Comparison of ENCODE assay signal across 7 cellular contexts in genomic region chr11:59614277-59615131, GRCh38. TPM values are rescaled to one million over a fixed set of nuclear protein-coding genes. Genes with fewer than 3 reads are reported as not detected.
DNase-seq lines count a peak whose midpoint lies in the region; ATAC-seq and TF ChIP-seq lines count a peak whose summit lies in the region.

No MANE protein-coding gene starts in this region.

- 4 to 15% methylated on average over 10 to 13 of the region's 14 CpGs for WGBS in gastroesophageal sphincter (ENCODE audit: low coverage in 1 of 2), 2 donors

- no peak for TF ChIP-seq POLR2A in gastroesophageal sphincter (IDR thresholded peaks at IDR 0.05)

- no peak for DNase-seq in HAP-1 (ENCODE audit: low spot score in 2 of 2)
- DNase-seq in SW480 (ENCODE audit: low spot score): peak; percentile 8
- no peak for DNase-seq in NOMO-1 (lab: John Stamatoyannopoulos, UW; ENCODE audit: unreplicated experiment in 2 of 2)

- H3K27ac ChIP-seq in gastroesophageal sphincter (peak overlapping the region; percentile 88 to 99 (median 95)), skeletal muscle tissue (ENCODE audit: low read depth, low read length) (peak overlapping the region; percentile 85)

- H3K4me3 ChIP-seq in HAP-1 (peak overlapping the region; percentile 71), gastroesophageal sphincter (peak overlapping the region; percentile 76 to 85), skeletal muscle tissue (ENCODE audit: low read length in 3 of 3) (peak overlapping the region; percentile 90 to 97 (median 92))

- in situ Hi-C loops in HAP-1 (cut with MboI; ENCODE audit: low sequenced_read_pairs): no loop called here

- no peak for TF ChIP-seq CTCF in gastroesophageal sphincter (IDR thresholded peaks at IDR 0.05)

- H3K36me3 ChIP-seq in HAP-1 (replicated peaks): peaks cover 15% of the 10 kb centered on the region
- H3K36me3 ChIP-seq in gastroesophageal sphincter: peaks cover 0 to 11% of the 10 kb centered on the region in 2 donors
- H3K36me3 ChIP-seq in skeletal muscle tissue (ENCODE audit: control insufficient read depth in 3 of 3, insufficient read depth in 3 of 3, low read length in 3 of 3): peaks cover 0 to 10% (median 7%) of the 10 kb centered on the region in 3 donors

- no peak for TF ChIP-seq EP300 in gastroesophageal sphincter (IDR thresholded peaks at IDR 0.05)

- no peak for ATAC-seq in gastroesophageal sphincter
- no peak for ATAC-seq in GM21528 (IDR thresholded peaks at IDR 0.05; ENCODE audit: low FRiP score, unreplicated experiment)
- ATAC-seq in GM19023 (IDR thresholded peaks at IDR 0.05; ENCODE audit: unreplicated experiment): no peak

- H3K9me3 ChIP-seq in HAP-1 (no peaks in the 10 kb centered on the region), gastroesophageal sphincter (no peaks in the 10 kb centered on the region), skeletal muscle tissue (ENCODE audit: control insufficient read depth in 3 of 3, low read length in 3 of 3) (no peaks in the 10 kb centered on the region)

- H3K4me1 ChIP-seq in HAP-1 (peaks cover 14% of the 10 kb centered on the region), gastroesophageal sphincter (peaks cover 2 to 49% (median 24%) of the 10 kb centered on the region in 3 donors), skeletal muscle tissue (ENCODE audit: control insufficient read depth in 3 of 3, insufficient read depth in 3 of 3, low read length in 3 of 3) (peaks cover 32 to 40% (median 34%) of the 10 kb centered on the region in 3 donors)

- H3K27me3 ChIP-seq in HAP-1 (ENCODE audit: low read depth): no peaks in the 10 kb centered on the region
- no peaks in the 10 kb centered on the region for H3K27me3 ChIP-seq in gastroesophageal sphincter
- no peaks in the 10 kb centered on the region for H3K27me3 ChIP-seq in skeletal muscle tissue (ENCODE audit: control insufficient read depth in 3 of 3, insufficient read depth in 3 of 3, low read length in 3 of 3)

- peak overlapping the region; percentile 89 to 98 (median 94) for H3K9ac ChIP-seq in skeletal muscle tissue (ENCODE audit: low read depth in 1 of 3, low read length in 3 of 3)

RNA-seq across cellular contexts. Expression of gene OSBP, which starts 1.1 kb away (rescaled TPM):
- total RNA-seq in gastroesophageal sphincter: 10 to 100 TPM; 31.4 to 39.7 (median 38.1) TPM
- 60.5 TPM for total RNA-seq in skeletal muscle tissue

RNA-seq across cellular contexts. Expression of gene PATL1, which starts 54.3 kb away (rescaled TPM):
- 10 to 100 TPM; 13.9 to 16.3 (median 15.5) TPM for total RNA-seq in gastroesophageal sphincter
- total RNA-seq in skeletal muscle tissue: 4.2 TPM
